ENCODE assay signal across 22 cellular contexts in genomic region chr4:179626687-179627086, GRCh38.
A peak's percentile ranks its signal among the peaks of the same experiment; 100 is the strongest.
DNase-seq lines count a peak whose midpoint lies in the region; ATAC-seq and TF ChIP-seq lines count a peak whose summit lies in the region.
"Had no signal": no experiment of that assay in that cellular context is flagged by ENCODE, and none has a peak within 500 bp of the region (broad histone marks: within the 10 kb centered on the region; RNA-seq: fewer than 3 reads in every experiment).

No MANE protein-coding gene starts in this region.

- H3T11ph ChIP-seq in H9 (ENCODE audit: low read length), result no peak overlapping the region

- no peak overlapping the region for H3K4ac ChIP-seq in H9 (ENCODE audit: low read depth, low read length)

- no peak overlapping the region for H4K8ac ChIP-seq in H9 (replicated peaks; ENCODE audit: insufficient read length, low read depth, low read length)

- H3K18ac ChIP-seq in H9 (ENCODE audit: insufficient read length, low read depth, low read length), result no peak overlapping the region

- H3K27ac ChIP-seq in H9 (ENCODE audit: insufficient read length, low read depth, low read length), result no peak overlapping the region
- H3K27ac ChIP-seq in CD4-positive, alpha-beta T cell (ENCODE audit: low read depth, low read length), result no peak overlapping the region
- H3K27ac ChIP-seq: epithelial cell of prostate, gastrocnemius medialis, skin epidermis had no signal

- H3K27me3 Mint-ChIP-seq in H9 (ENCODE audit: low read depth), result no peaks in the 10 kb centered on the region
- no peaks in the 10 kb centered on the region for H3K27me3 Mint-ChIP-seq in CD4-positive, alpha-beta T cell
- H3K27me3 Mint-ChIP-seq: activated CD4-positive, alpha-beta T cell treated with anti-CD3 and anti-CD28 coated beads, Interleukin-2, amount 10 ng/mL, durations not matched to agents 24 days and 14 days had no signal

- WGBS in H9 (ENCODE audit: extremely low coverage, insufficient read length, low lambda C conversion rate), result no CpG with 5 or more reads among the region's 3 CpGs

- H3K27ac Mint-ChIP-seq in H9, result no peak overlapping the region
- H3K27ac Mint-ChIP-seq in CD4-positive, alpha-beta T cell, result no peak overlapping the region
- H3K27ac Mint-ChIP-seq: activated CD4-positive, alpha-beta T cell treated with anti-CD3 and anti-CD28 coated beads, Interleukin-2, amount 10 ng/mL, durations not matched to agents 24 days and 14 days; CD8-positive, alpha-beta T cell; mesothelial cell of epicardium; nephron had no signal

- H2AK5ac ChIP-seq in H9 (ENCODE audit: insufficient read length, low read length), result no peak overlapping the region

- no peaks in the 10 kb centered on the region for H3K9me3 Mint-ChIP-seq in H9
- H3K9me3 Mint-ChIP-seq in CD4-positive, alpha-beta T cell, result no peaks in the 10 kb centered on the region
- H3K9me3 Mint-ChIP-seq: activated CD4-positive, alpha-beta T cell treated with anti-CD3 and anti-CD28 coated beads, Interleukin-2, amount 10 ng/mL, durations not matched to agents 24 days and 14 days; mesothelial cell of epicardium; nephron had no signal

- no peak overlapping the region for H3K4me2 ChIP-seq in H9 (ENCODE audit: insufficient read depth, insufficient read length, low read length)

- H3K9ac ChIP-seq in H9 (ENCODE audit: extremely low read depth, insufficient read length, low read length), result no peak overlapping the region

- no peak overlapping the region for H3K4me3 Mint-ChIP-seq in H9
- H3K4me3 Mint-ChIP-seq in CD4-positive, alpha-beta T cell, result no peak overlapping the region
- H3K4me3 Mint-ChIP-seq: activated CD4-positive, alpha-beta T cell treated with anti-CD3 and anti-CD28 coated beads, Interleukin-2, amount 10 ng/mL, durations not matched to agents 24 days and 14 days; CD8-positive, alpha-beta T cell; mesothelial cell of epicardium; nephron had no signal

- no peak overlapping the region for H3K14ac ChIP-seq in H9 (ENCODE audit: insufficient read depth, low read length)

- H3K4me1 Mint-ChIP-seq in H9, result no peaks in the 10 kb centered on the region
- no peaks in the 10 kb centered on the region for H3K4me1 Mint-ChIP-seq in CD4-positive, alpha-beta T cell (ENCODE audit: low read depth)
- H3K4me1 Mint-ChIP-seq: activated CD4-positive, alpha-beta T cell treated with anti-CD3 and anti-CD28 coated beads, Interleukin-2, amount 10 ng/mL, durations not matched to agents 24 days and 14 days; nephron had no signal

- peak; percentile 63; the same call in 2 of the 3 replicates for TF ChIP-seq CTCF in H9 (conservative IDR thresholded peaks at IDR 0.05)
- TF ChIP-seq CTCF in CD4-positive, alpha-beta T cell (IDR thresholded peaks at IDR 0.05), result no peak

- no peaks in the 10 kb centered on the region for H3K79me2 ChIP-seq in H9 (ENCODE audit: insufficient read depth, low read length)

- H4K20me1 ChIP-seq in H9 (ENCODE audit: control insufficient read depth, insufficient read depth, insufficient read length), result no peaks in the 10 kb centered on the region

- H2BK12ac ChIP-seq in H9 (ENCODE audit: insufficient read length, low read depth, low read length), result no peak overlapping the region

- POLR2A ChIA-PET in CD4-positive, alpha-beta T cell (lab: Charles Lee), result no interaction called here

- CTCF ChIA-PET in CD4-positive, alpha-beta T cell (lab: Charles Lee), result no interaction called here

- H2AFZ ChIP-seq in H9 (ENCODE audit: low read length), result no peak overlapping the region

- H3K27me3 ChIP-seq in H9 (ENCODE audit: insufficient read depth, low read length), result no peaks in the 10 kb centered on the region
- no peaks in the 10 kb centered on the region for H3K27me3 ChIP-seq in CD4-positive, alpha-beta T cell (ENCODE audit: control insufficient read depth, insufficient read depth, low read length)
- H3K27me3 ChIP-seq: gastrocnemius medialis had no signal

- no peaks in the 10 kb centered on the region for H3K9me3 ChIP-seq in H9 (ENCODE audit: control insufficient read depth, low read depth, low read length)
- no peaks in the 10 kb centered on the region for H3K9me3 ChIP-seq in CD4-positive, alpha-beta T cell (ENCODE audit: control insufficient read depth, low read length)
- H3K9me3 ChIP-seq: gastrocnemius medialis had no signal

- intact Hi-C loops in CD4-positive, alpha-beta T cell (cut with DNase I, micrococcal nuclease), result no loop called here

- no peak overlapping the region for H2BK120ac ChIP-seq in H9 (ENCODE audit: low read depth, low read length, poor library complexity, severe bottlenecking)

- no peak overlapping the region for H3K56ac ChIP-seq in H9 (ENCODE audit: insufficient read length, low read depth, low read length)

- H3K79me1 ChIP-seq in H9 (ENCODE audit: insufficient read depth, low read depth, low read length, poor library complexity, severe bottlenecking), result no peaks in the 10 kb centered on the region

- no peak overlapping the region for H2BK15ac ChIP-seq in H9 (ENCODE audit: low read depth, low read length)

- H4K91ac ChIP-seq in H9 (ENCODE audit: insufficient read length, low read depth, low read length), result no peak overlapping the region

- H2BK5ac ChIP-seq in H9 (ENCODE audit: insufficient read length, low read length), result no peak overlapping the region

- H3K4me1 ChIP-seq in H9 (ENCODE audit: insufficient read depth, low read length), result no peaks in the 10 kb centered on the region
- H3K4me1 ChIP-seq: gastrocnemius medialis had no signal

- no peak overlapping the region for H2BK20ac ChIP-seq in H9 (ENCODE audit: low read depth, low read length, poor library complexity, severe bottlenecking)

- no peaks in the 10 kb centered on the region for H3K36me3 Mint-ChIP-seq in H9 (ENCODE audit: insufficient read depth in 1 of 3, low read depth in 3 of 3)
- H3K36me3 Mint-ChIP-seq in CD4-positive, alpha-beta T cell (ENCODE audit: low read depth), result no peaks in the 10 kb centered on the region
- H3K36me3 Mint-ChIP-seq: CD8-positive, alpha-beta T cell; mesothelial cell of epicardium had no signal

- H3K23ac ChIP-seq in H9 (ENCODE audit: insufficient read length, low read depth, low read length), result no peak overlapping the region

- DNase-seq in 8988T, result peak; percentile 8
- peak; percentile 45 for DNase-seq in H9
- DNase-seq in SK-N-DZ (ENCODE audit: low spot score), result peak; percentile 15
- peak; percentile 9 for DNase-seq in iPS DF 4.7 (ENCODE audit: extremely low read depth, low spot score)
- DNase-seq in CD4-positive, alpha-beta T cell, result no peak
- no peak for DNase-seq in NCI-H1092 treated with DMSO at 0.1 percent for 48 hours (lab: John Stamatoyannopoulos, UW)
- no peak for DNase-seq in left lobe of liver (ENCODE audit: low spot score)
- DNase-seq: activated CD4-positive, alpha-beta T cell treated with anti-CD3 and anti-CD28 coated beads, Interleukin-2, amount 10 ng/mL, durations not matched to agents 24 days and 14 days; activated CD8-positive, alpha-beta memory T cell treated with anti-CD3 and anti-CD28 coated beads, Interleukin-2, amount 50 U/mL, for 4 hours; CD8-positive, alpha-beta T cell; dermis blood vessel endothelial cell; DND-41; gastrocnemius medialis; left colon; NCI-H526 treated with DMSO at 0.1 percent for 48 hours; RPMI8226; stimulated activated CD4-positive, alpha-beta T cell treated with anti-CD3 and anti-CD28 coated beads, Interleukin-2, amount 100 ng/mL, for 48 hours had no signal

- H4K5ac ChIP-seq in H9 (ENCODE audit: insufficient read length, low read depth, low read length), result no peak overlapping the region

- no peak for ATAC-seq in CD4-positive, alpha-beta T cell (ENCODE audit: poor library complexity)
- ATAC-seq in left lobe of liver (no peak), GM21515 (IDR thresholded peaks at IDR 0.05; ENCODE audit: unreplicated experiment) (no peak)
- ATAC-seq: CD8-positive, alpha-beta T cell; gastrocnemius medialis; left colon had no signal

- no peaks in the 10 kb centered on the region for H3K23me2 ChIP-seq in H9 (ENCODE audit: insufficient read length, low read depth, low read length, poor library complexity, severe bottlenecking)

Comparison
In these comparisons a context has a peak if more than half of its experiments do, and no peak if none do; other contexts are left out.
1. DNase-seq: peak in 8988T (single experiment), H9 (single experiment), SK-N-DZ (single experiment) and iPS DF 4.7 (single experiment); none in CD4-positive, alpha-beta T cell (0 of 10), NCI-H1092 treated with DMSO at 0.1 percent for 48 hours (single experiment) and left lobe of liver (single experiment).